ENCODE assay signal across 1 cellular context in the genomic region with DNA sequence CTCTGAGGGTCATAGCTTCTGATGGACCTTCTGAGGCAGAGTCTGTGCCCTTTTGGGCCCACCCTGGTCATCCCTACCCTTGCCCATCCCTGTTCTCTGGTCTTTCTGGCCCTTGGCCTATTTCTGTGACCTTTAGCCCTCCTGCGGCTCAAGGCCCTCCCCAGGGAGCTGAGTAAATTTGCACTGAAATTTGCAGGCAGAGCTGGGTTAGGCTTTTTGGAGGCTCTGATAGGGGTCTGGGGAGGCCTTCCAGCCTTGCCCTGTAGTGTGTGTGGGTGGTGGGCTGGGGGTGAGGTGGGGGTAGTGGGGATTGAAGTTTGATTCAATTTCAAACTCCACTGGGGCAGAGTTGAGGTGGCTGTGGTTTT.
TF ChIP-seq lines count a peak whose summit lies in the region.

No MANE protein-coding gene starts in this region.

TF ChIP-seq in HepG2, 621 proteins besides CTCF, POLR2A, EP300 and RAD21 (continues in another document):
- TF ChIP-seq ZC3H13 (CRISPR knock-in tag; IDR thresholded peaks at IDR 0.05) (no peak), ZBTB39 (CRISPR knock-in tag; IDR thresholded peaks at IDR 0.05) (no peak), ZNF350 (CRISPR knock-in tag; IDR thresholded peaks at IDR 0.05; ENCODE audit: borderline replicate concordance, low read depth) (no peak), ZNF382 (CRISPR knock-in tag; IDR thresholded peaks at IDR 0.05; ENCODE audit: borderline replicate concordance) (no peak), PLSCR1 (CRISPR knock-in tag; IDR thresholded peaks at IDR 0.05; ENCODE audit: borderline replicate concordance) (no peak), KLF15 (CRISPR knock-in tag; IDR thresholded peaks at IDR 0.05; ENCODE audit: borderline replicate concordance) (no peak), NR2F6 (IDR thresholded peaks at IDR 0.05) (peak; percentile 88), NR2F6 (CRISPR knock-in tag; IDR thresholded peaks at IDR 0.05) (peak; percentile 93), HIVEP1 (CRISPR knock-in tag; IDR thresholded peaks at IDR 0.05) (no peak), CCAR2 (optimal IDR thresholded peaks at IDR 0.05; ENCODE audit: low read depth, low read length) (no peak), CENPBD1 (CRISPR knock-in tag; IDR thresholded peaks at IDR 0.05; ENCODE audit: borderline replicate concordance, low read depth) (no peak), ZNF207 (IDR thresholded peaks at IDR 0.05; ENCODE audit: borderline replicate concordance) (no peak), ZNF282 (IDR thresholded peaks at IDR 0.05; ENCODE audit: partially characterized antibody) (no peak), CBX1 (IDR thresholded peaks at IDR 0.05; ENCODE audit: low read depth) (no peak), ZBTB8A (CRISPR knock-in tag; IDR thresholded peaks at IDR 0.05; ENCODE audit: borderline replicate concordance, low read depth) (no peak), GTF3A (CRISPR knock-in tag; conservative IDR thresholded peaks at IDR 0.05) (no peak), ZNF629 (CRISPR knock-in tag; conservative IDR thresholded peaks at IDR 0.05) (no peak), U2AF2 (IDR thresholded peaks at IDR 0.05; ENCODE audit: low read depth, low read length) (no peak), RXRA (CRISPR knock-in tag; IDR thresholded peaks at IDR 0.05) (no peak; the same call in 1 of the 2 replicates), STAT5B (CRISPR knock-in tag; IDR thresholded peaks at IDR 0.05) (no peak), ZNF232 (CRISPR knock-in tag; IDR thresholded peaks at IDR 0.05; ENCODE audit: borderline replicate concordance) (no peak), RXRB (CRISPR knock-in tag; IDR thresholded peaks at IDR 0.05; ENCODE audit: borderline replicate concordance) (peak; percentile 72; the same call in 1 of the 2 replicates), CENPX (CRISPR knock-in tag; IDR thresholded peaks at IDR 0.05) (no peak), TRIM22 (IDR thresholded peaks at IDR 0.05) (no peak), RBAK (CRISPR knock-in tag; IDR thresholded peaks at IDR 0.05) (no peak), SP5 (CRISPR knock-in tag; IDR thresholded peaks at IDR 0.05; ENCODE audit: borderline replicate concordance, low read depth) (peak; percentile 71), MEIS1 (CRISPR knock-in tag; IDR thresholded peaks at IDR 0.05; ENCODE audit: borderline replicate concordance) (no peak), DPF2 (CRISPR knock-in tag; IDR thresholded peaks at IDR 0.05; ENCODE audit: borderline replicate concordance, low read depth) (peak; percentile 16; the same call in 1 of the 2 replicates), PITX1 (CRISPR knock-in tag; IDR thresholded peaks at IDR 0.05) (0 out of 2 replicates have a peak, but pooled peaks have one; percentile 35), ZNF496 (CRISPR knock-in tag; IDR thresholded peaks at IDR 0.05; ENCODE audit: insufficient replicate concordance) (no peak), EED (CRISPR knock-in tag; IDR thresholded peaks at IDR 0.05) (no peak), ZNF577 (CRISPR knock-in tag; IDR thresholded peaks at IDR 0.05; ENCODE audit: borderline replicate concordance, low read depth) (no peak), ZNF468 (CRISPR knock-in tag; IDR thresholded peaks at IDR 0.05) (no peak), NCOA2 (CRISPR knock-in tag; IDR thresholded peaks at IDR 0.05) (peak; percentile 35; the same call in 1 of the 2 replicates), SKI (IDR thresholded peaks at IDR 0.05; ENCODE audit: partially characterized antibody) (no peak), FOXC1 (CRISPR knock-in tag; IDR thresholded peaks at IDR 0.05; ENCODE audit: borderline replicate concordance) (peak; percentile 6; the same call in 1 of the 2 replicates), PTBP1 (IDR thresholded peaks at IDR 0.05; ENCODE audit: low read depth, low read length, poor library complexity, severe bottlenecking) (no peak), ZNF292 (CRISPR knock-in tag; IDR thresholded peaks at IDR 0.05; ENCODE audit: borderline replicate concordance, low read depth) (no peak), ZFP91 (CRISPR knock-in tag; IDR thresholded peaks at IDR 0.05; ENCODE audit: borderline replicate concordance) (no peak), SP4 (CRISPR knock-in tag; IDR thresholded peaks at IDR 0.05) (no peak)
- TF ChIP-seq, protein P1, sequence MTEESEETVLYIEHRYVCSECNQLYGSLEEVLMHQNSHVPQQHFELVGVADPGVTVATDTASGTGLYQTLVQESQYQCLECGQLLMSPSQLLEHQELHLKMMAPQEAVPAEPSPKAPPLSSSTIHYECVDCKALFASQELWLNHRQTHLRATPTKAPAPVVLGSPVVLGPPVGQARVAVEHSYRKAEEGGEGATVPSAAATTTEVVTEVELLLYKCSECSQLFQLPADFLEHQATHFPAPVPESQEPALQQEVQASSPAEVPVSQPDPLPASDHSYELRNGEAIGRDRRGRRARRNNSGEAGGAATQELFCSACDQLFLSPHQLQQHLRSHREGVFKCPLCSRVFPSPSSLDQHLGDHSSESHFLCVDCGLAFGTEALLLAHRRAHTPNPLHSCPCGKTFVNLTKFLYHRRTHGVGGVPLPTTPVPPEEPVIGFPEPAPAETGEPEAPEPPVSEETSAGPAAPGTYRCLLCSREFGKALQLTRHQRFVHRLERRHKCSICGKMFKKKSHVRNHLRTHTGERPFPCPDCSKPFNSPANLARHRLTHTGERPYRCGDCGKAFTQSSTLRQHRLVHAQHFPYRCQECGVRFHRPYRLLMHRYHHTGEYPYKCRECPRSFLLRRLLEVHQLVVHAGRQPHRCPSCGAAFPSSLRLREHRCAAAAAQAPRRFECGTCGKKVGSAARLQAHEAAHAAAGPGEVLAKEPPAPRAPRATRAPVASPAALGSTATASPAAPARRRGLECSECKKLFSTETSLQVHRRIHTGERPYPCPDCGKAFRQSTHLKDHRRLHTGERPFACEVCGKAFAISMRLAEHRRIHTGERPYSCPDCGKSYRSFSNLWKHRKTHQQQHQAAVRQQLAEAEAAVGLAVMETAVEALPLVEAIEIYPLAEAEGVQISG (CRISPR knock-in tag; IDR thresholded peaks at IDR 0.05), result no peak
- TF ChIP-seq, protein P2, sequence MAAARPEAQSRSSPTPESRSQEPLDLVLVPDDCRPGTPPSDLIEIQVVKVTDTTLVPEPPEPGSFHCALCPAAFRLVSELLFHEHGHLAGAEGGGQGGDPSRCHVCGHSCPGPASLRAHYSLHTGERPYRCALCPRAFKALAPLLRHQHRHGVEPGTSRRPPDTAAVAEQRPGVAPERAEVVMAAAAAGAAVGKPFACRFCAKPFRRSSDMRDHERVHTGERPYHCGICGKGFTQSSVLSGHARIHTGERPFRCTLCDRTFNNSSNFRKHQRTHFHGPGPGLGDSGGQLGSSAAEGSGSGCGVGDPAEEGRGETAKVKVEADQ (CRISPR knock-in tag; IDR thresholded peaks at IDR 0.05; ENCODE audit: borderline replicate concordance), result no peak
- TF ChIP-seq, protein P3, sequence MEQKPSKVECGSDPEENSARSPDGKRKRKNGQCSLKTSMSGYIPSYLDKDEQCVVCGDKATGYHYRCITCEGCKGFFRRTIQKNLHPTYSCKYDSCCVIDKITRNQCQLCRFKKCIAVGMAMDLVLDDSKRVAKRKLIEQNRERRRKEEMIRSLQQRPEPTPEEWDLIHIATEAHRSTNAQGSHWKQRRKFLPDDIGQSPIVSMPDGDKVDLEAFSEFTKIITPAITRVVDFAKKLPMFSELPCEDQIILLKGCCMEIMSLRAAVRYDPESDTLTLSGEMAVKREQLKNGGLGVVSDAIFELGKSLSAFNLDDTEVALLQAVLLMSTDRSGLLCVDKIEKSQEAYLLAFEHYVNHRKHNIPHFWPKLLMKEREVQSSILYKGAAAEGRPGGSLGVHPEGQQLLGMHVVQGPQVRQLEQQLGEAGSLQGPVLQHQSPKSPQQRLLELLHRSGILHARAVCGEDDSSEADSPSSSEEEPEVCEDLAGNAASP (CRISPR knock-in tag; IDR thresholded peaks at IDR 0.05; ENCODE audit: borderline replicate concordance), result no peak
- TF ChIP-seq, protein P4, sequence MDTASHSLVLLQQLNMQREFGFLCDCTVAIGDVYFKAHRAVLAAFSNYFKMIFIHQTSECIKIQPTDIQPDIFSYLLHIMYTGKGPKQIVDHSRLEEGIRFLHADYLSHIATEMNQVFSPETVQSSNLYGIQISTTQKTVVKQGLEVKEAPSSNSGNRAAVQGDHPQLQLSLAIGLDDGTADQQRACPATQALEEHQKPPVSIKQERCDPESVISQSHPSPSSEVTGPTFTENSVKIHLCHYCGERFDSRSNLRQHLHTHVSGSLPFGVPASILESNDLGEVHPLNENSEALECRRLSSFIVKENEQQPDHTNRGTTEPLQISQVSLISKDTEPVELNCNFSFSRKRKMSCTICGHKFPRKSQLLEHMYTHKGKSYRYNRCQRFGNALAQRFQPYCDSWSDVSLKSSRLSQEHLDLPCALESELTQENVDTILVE (CRISPR knock-in tag; IDR thresholded peaks at IDR 0.05), result no peak
- TF ChIP-seq, protein P5, sequence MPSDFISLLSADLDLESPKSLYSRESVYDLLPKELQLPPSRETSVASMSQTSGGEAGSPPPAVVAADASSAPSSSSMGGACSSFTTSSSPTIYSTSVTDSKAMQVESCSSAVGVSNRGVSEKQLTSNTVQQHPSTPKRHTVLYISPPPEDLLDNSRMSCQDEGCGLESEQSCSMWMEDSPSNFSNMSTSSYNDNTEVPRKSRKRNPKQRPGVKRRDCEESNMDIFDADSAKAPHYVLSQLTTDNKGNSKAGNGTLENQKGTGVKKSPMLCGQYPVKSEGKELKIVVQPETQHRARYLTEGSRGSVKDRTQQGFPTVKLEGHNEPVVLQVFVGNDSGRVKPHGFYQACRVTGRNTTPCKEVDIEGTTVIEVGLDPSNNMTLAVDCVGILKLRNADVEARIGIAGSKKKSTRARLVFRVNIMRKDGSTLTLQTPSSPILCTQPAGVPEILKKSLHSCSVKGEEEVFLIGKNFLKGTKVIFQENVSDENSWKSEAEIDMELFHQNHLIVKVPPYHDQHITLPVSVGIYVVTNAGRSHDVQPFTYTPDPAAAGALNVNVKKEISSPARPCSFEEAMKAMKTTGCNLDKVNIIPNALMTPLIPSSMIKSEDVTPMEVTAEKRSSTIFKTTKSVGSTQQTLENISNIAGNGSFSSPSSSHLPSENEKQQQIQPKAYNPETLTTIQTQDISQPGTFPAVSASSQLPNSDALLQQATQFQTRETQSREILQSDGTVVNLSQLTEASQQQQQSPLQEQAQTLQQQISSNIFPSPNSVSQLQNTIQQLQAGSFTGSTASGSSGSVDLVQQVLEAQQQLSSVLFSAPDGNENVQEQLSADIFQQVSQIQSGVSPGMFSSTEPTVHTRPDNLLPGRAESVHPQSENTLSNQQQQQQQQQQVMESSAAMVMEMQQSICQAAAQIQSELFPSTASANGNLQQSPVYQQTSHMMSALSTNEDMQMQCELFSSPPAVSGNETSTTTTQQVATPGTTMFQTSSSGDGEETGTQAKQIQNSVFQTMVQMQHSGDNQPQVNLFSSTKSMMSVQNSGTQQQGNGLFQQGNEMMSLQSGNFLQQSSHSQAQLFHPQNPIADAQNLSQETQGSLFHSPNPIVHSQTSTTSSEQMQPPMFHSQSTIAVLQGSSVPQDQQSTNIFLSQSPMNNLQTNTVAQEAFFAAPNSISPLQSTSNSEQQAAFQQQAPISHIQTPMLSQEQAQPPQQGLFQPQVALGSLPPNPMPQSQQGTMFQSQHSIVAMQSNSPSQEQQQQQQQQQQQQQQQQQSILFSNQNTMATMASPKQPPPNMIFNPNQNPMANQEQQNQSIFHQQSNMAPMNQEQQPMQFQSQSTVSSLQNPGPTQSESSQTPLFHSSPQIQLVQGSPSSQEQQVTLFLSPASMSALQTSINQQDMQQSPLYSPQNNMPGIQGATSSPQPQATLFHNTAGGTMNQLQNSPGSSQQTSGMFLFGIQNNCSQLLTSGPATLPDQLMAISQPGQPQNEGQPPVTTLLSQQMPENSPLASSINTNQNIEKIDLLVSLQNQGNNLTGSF (CRISPR knock-in tag; IDR thresholded peaks at IDR 0.05), result no peak
